Comparison of ENCODE assay signal across 27 cellular contexts in the genomic region with DNA sequence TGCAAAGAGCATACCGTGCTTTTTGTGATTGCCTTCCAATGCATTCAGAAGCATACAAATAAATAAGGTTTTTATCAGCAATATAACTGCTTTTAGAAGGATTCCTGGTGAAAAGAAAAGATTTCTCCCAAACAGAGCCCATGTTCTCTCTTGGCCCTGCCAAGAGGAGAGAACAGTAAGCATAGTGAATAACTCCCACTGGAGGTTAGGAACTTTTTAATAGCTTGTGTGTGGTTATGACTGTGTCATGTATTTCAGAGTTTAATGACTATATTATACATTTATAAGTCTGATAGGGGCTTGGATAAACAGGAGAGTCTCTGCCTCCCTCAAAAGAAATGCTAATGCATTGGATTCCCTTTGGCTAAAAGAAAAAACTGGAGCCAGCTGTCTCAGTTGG.
"Had no signal": no experiment of that assay in that cellular context is flagged by ENCODE, and none has a peak within 500 bp of the region (broad histone marks: within the 10 kb centered on the region; RNA-seq: fewer than 3 reads in every experiment).

No MANE protein-coding gene starts in this region.

- H3K9ac ChIP-seq: KMS-11 had no signal

- H3K9me3 ChIP-seq: ascending aorta had no signal

- ATAC-seq: activated CD8-positive, alpha-beta T cell treated with anti-CD3 and anti-CD28 coated beads for 36 hours; activated T-cell treated with anti-CD3 and anti-CD28 coated beads, Interleukin-2, amount 50 U/mL, for 72 hours; activated T-helper 17 cell treated with anti-CD3 and anti-CD28 coated beads, Interleukin-2, amount 50 U/mL, for 72 hours had no signal

- H3K36me3 ChIP-seq: ascending aorta had no signal

- DNase-seq: activated CD4-positive, alpha-beta T cell treated with anti-CD3 and anti-CD28 coated beads, Interleukin-2, amount 10 ng/mL, durations not matched to agents 24 days and 14 days; activated CD4-positive, alpha-beta T cell treated with anti-CD3 and anti-CD28 coated beads, Interleukin-2, amount 50 U/mL, for 4 hours; activated CD8-positive, alpha-beta T cell treated with anti-CD3 and anti-CD28 coated beads for 36 hours; activated gamma-delta T cell; activated naive CD4-positive, alpha-beta T cell treated with Interleukin-2 at 50 U/mL for 16 hours; activated naive CD8-positive, alpha-beta T cell treated with anti-CD3 and anti-CD28 coated beads, Interleukin-2, amount 10 ng/mL, durations not matched to agents 7 days and 5 days; activated T-cell treated with anti-CD3 and anti-CD28 coated beads, Interleukin-2, amount 50 U/mL, for 1 hour; activated T-cell treated with anti-CD3 and anti-CD28 coated beads, Interleukin-2, amount 50 U/mL, for 72 hours; amygdala; caudate nucleus; cerebellar nuclear complex; NCI-H1092 treated with DMSO at 0.1 percent for 48 hours; NCI-H1417; NCI-H146; NCI-H187; NCI-H2081; NCI-H2171 treated with DMSO at 0.1 percent for 48 hours; NCI-H2227 treated with DMSO at 0.1 percent for 48 hours; NCI-H446; NCI-H510A treated with DMSO at 0.1 percent for 48 hours; NK-92 treated with Interleukin-12 subunit alpha and Interleukin-12 subunit beta, amount 100 ng/mL, for 24 hours; PC-9; Right ventricle myocardium superior; T1000 had no signal

- H3K27ac ChIP-seq: ascending aorta, KMS-11, PC-9 had no signal

- H3K4me3 ChIP-seq: ascending aorta, PC-9 had no signal
